ENCODE assay signal across 8 cellular contexts in the genomic region with DNA sequence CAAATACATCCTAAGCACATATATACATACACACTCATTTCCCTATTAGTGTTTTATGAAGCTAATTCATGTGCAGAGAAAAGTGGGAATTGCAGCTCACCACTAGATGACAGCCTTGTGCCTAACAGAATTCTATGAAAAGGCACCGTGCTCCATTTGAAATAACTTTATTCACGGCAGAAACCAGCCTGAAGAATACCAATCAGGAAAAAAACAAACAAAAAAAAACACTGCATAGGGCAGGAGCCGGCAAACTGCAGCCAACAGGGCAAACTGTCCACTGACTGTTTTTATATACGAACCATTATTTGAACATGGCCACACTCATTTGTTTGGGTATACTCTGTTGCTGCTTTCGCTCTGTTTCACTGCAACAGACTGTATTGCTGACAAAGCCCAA. TPM values are rescaled to one million over a fixed set of nuclear protein-coding genes. Genes with fewer than 3 reads are reported as not detected.
DNase-seq lines count a peak whose midpoint lies in the region; ATAC-seq and TF ChIP-seq lines count a peak whose summit lies in the region.

No MANE protein-coding gene starts in this region.

- DNase-seq in natural killer cell, result no peak
- no peak for DNase-seq in natural killer cell treated with Interleukin-12 subunit alpha and Interleukin-12 subunit beta and Interleukin-15 and Interleukin-18, amount 100 ng/mL, for 72 hours (ENCODE audit: low spot score)
- DNase-seq in NCI-H69 (lab: John Stamatoyannopoulos, UW), result peak; percentile 42
- DNase-seq in dermis microvascular lymphatic vessel endothelial cell (ENCODE audit: low read depth in 2 of 2), result peak; percentile 52 to 71
- DNase-seq in mucosa of descending colon, result peak in 1 of 3 donors; percentile 43
- DNase-seq in HK-2 (ENCODE audit: unreplicated experiment), result no peak

- ATAC-seq in natural killer cell (peak in 1 of 3 donors; percentile 40), mucosa of descending colon (peak; percentile 67), HG03097 (IDR thresholded peaks at IDR 0.05; ENCODE audit: low FRiP score, unreplicated experiment) (no peak), GM19023 (IDR thresholded peaks at IDR 0.05; ENCODE audit: unreplicated experiment) (no peak)
- ATAC-seq in natural killer cell treated with Interleukin-12 subunit alpha and Interleukin-12 subunit beta and Interleukin-15 and Interleukin-18, amount 100 ng/mL, for 72 hours, result no peak

- peak overlapping the region; percentile 16 to 62 for H3K27ac Mint-ChIP-seq in natural killer cell
- no peak overlapping the region for H3K27ac Mint-ChIP-seq in natural killer cell treated with Interleukin-12 subunit alpha and Interleukin-12 subunit beta and Interleukin-15 and Interleukin-18, amount 100 ng/mL, for 72 hours

- TF ChIP-seq CTCF in natural killer cell (IDR thresholded peaks at IDR 0.05) (no peak), mucosa of descending colon (IDR thresholded peaks at IDR 0.05) (no peak)

- H3K4me3 Mint-ChIP-seq in natural killer cell, result no peak overlapping the region
- H3K4me3 Mint-ChIP-seq in natural killer cell treated with Interleukin-12 subunit alpha and Interleukin-12 subunit beta and Interleukin-15 and Interleukin-18, amount 100 ng/mL, for 72 hours, result no peak overlapping the region

- H3K4me3 ChIP-seq in mucosa of descending colon, result no peak overlapping the region

- no peaks in the 10 kb centered on the region for H3K9me3 Mint-ChIP-seq in natural killer cell
- H3K9me3 Mint-ChIP-seq in natural killer cell treated with Interleukin-12 subunit alpha and Interleukin-12 subunit beta and Interleukin-15 and Interleukin-18, amount 100 ng/mL, for 72 hours, result no peaks in the 10 kb centered on the region

- H3K36me3 Mint-ChIP-seq in natural killer cell, result peaks cover 7% of the 10 kb centered on the region
- peaks cover 11% of the 10 kb centered on the region for H3K36me3 Mint-ChIP-seq in natural killer cell treated with Interleukin-12 subunit alpha and Interleukin-12 subunit beta and Interleukin-15 and Interleukin-18, amount 100 ng/mL, for 72 hours

- intact Hi-C loops in natural killer cell (cut with micrococcal nuclease), result no loop called here
- intact Hi-C loops in mucosa of descending colon (cut with DNase I, micrococcal nuclease), result no loop called here

- no peaks in the 10 kb centered on the region for H3K36me3 ChIP-seq in mucosa of descending colon (ENCODE audit: low read depth)

- H3K4me1 Mint-ChIP-seq in natural killer cell, result peaks cover 17 to 18% of the 10 kb centered on the region in 2 donors
- peaks cover 6 to 7% of the 10 kb centered on the region in 2 donors for H3K4me1 Mint-ChIP-seq in natural killer cell treated with Interleukin-12 subunit alpha and Interleukin-12 subunit beta and Interleukin-15 and Interleukin-18, amount 100 ng/mL, for 72 hours (ENCODE audit: low read depth in 2 of 2)

- no peaks in the 10 kb centered on the region for H3K9me3 ChIP-seq in mucosa of descending colon

- no peaks in the 10 kb centered on the region for H3K27me3 Mint-ChIP-seq in natural killer cell (ENCODE audit: low read depth in 2 of 2)
- H3K27me3 Mint-ChIP-seq in natural killer cell treated with Interleukin-12 subunit alpha and Interleukin-12 subunit beta and Interleukin-15 and Interleukin-18, amount 100 ng/mL, for 72 hours, result no peaks in the 10 kb centered on the region

- peaks cover 9% of the 10 kb centered on the region for H3K4me1 ChIP-seq in mucosa of descending colon (ENCODE audit: low read depth)

RNA-seq across cellular contexts. Expression of gene ERMP1, which starts 33.6 kb away (rescaled TPM):
- total RNA-seq in natural killer cell, result 10 to 100 TPM; 24.7 to 52.0 (median 29.3) TPM
- total RNA-seq in natural killer cell treated with Interleukin-12 subunit alpha and Interleukin-12 subunit beta and Interleukin-15 and Interleukin-18, amount 100 ng/mL, for 72 hours, result 10 to 100 TPM; 17.7 to 28.0 TPM
- total RNA-seq in dermis microvascular lymphatic vessel endothelial cell, result 16.6 and 18.0 TPM in 2 replicates
- 10 to 100 TPM; 29.5 to 60.6 (median 34.1) TPM for total RNA-seq in mucosa of descending colon

Comparison
In these comparisons a context has a peak if more than half of its experiments do, and no peak if none do; other contexts are left out.
1. H3K27ac Mint-ChIP-seq: peak in natural killer cell (2 of 2); none in natural killer cell treated with Interleukin-12 subunit alpha and Interleukin-12 subunit beta and Interleukin-15 and Interleukin-18, amount 100 ng/mL, for 72 hours (0 of 2).
2. DNase-seq: peak in NCI-H69 (single experiment) and dermis microvascular lymphatic vessel endothelial cell (2 of 2); none in natural killer cell (single experiment), natural killer cell treated with Interleukin-12 subunit alpha and Interleukin-12 subunit beta and Interleukin-15 and Interleukin-18, amount 100 ng/mL, for 72 hours (single experiment) and HK-2 (single experiment).